8 cellular contexts compared by ENCODE assay signal in the genomic region with DNA sequence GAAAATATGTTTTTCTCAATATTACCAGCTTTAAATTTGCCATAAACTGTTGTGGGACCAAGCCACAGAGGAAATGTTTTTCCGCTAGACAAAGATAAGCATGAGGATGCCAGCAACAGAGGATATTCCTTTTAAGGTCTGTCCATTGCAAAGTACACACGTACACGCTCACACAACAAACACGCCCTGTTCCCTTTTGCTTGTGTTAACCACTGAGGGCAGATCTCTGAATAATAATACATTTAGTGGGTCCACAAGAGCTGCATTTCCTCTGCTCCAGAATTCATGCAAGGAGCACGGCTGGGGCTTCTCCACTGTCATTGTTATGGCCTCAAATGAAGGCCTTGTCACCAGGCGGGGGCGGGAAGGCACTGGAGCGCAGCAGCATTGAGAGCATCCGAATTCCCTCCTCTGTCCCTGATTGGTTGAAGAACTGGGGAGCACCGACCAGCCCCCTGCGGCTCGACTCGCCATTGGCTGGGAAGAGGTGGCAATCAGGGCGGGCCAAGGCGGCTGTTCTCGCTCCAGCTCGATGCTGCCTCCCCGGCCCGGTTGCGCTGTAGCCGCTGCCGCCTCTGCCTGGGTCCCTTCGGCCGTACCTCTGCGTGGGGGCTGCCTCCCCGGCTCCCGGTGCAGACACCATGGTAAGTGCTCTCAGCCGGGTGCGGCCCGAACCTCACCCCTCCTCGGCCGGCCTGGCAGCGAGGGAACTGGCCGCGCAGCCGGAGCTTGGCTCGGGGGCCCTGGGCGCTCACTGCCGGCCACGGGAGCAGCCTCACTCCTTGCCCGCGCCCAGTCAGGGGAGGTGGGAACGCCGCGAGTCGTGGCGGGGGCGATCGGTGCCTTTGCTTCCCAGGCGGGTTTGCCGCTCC. TPM values are rescaled to one million over a fixed set of nuclear protein-coding genes. Genes with fewer than 3 reads are reported as not detected.
DNase-seq lines count a peak whose midpoint lies in the region; ATAC-seq lines count a peak whose summit lies in the region.

A gene (plus strand): TSS at position 522 of the 872 bp plus-strand sequence. CDS start 120 bp downstream, at position 642.

- DNase-seq in NOMO-1 treated with DMSO at 0.1 percent for 48 hours (lab: John Stamatoyannopoulos, UW; ENCODE audit: unreplicated experiment) = peak; percentile 1
- DNase-seq in NOMO-1 treated with dmso at 0.1 percent for 144 hours (lab: John Stamatoyannopoulos, UW; ENCODE audit: unreplicated experiment) = no peak
- peak; percentile 64 for DNase-seq in NCI-H774 (lab: John Stamatoyannopoulos, UW)
- peak; percentile 75 to 81 for DNase-seq in activated T-cell treated with anti-CD3 and anti-CD28 coated beads, Interleukin-2, amount 50 U/mL, for 48 hours
- DNase-seq in mucosa of gallbladder (ENCODE audit: low spot score) = peak; percentile 95
- peak; percentile 20 to 45 for DNase-seq in stimulated activated CD8-positive, alpha-beta memory T cell treated with anti-CD3 and anti-CD28 coated beads, Interleukin-4, amount 100 ng/mL, for 4 hours (ENCODE audit: low read depth in 2 of 2, low spot score in 1 of 2)

- peak; percentile 97 for ATAC-seq in HG02973 (IDR thresholded peaks at IDR 0.05; ENCODE audit: unreplicated experiment)
- ATAC-seq in esophagus mucosa = peak; percentile 98

RNA-seq across cellular contexts. Expression of the gene that starts here (rescaled TPM):
- total RNA-seq in esophagus mucosa (0.96 TPM), mucosa of gallbladder (13.5 TPM)

Comparison
In these comparisons a context has a peak if more than half of its experiments do, and no peak if none do; other contexts are left out.
1. Peak in ATAC-seq in esophagus mucosa; RNA of the gene not detected or under 1 TPM.